Comparison of ENCODE assay signal across 14 cellular contexts in the genomic region with DNA sequence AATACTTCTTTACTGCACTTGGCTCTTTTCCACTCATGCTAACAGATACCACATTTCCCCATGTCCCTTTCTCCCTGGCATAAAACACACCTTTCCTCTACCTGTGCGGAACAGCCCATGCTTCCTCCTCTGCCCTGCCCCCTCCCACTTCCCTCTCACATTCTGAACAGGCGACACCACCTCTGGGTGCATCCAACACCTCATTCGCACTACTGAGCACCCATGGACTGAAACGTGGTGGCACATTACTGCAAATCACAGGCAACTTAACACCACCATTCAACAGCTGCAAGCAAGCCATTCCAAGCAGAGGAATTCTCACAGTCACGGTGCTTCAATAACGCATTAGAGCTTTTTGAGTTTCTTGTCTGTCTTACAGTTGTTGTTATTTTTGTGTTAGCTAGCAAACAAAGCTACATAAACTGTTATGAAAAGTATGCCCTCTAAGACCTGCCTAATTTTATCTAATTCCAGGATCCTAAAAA.
"Had no signal": no experiment of that assay in that cellular context is flagged by ENCODE, and none has a peak within 500 bp of the region (broad histone marks: within the 10 kb centered on the region; RNA-seq: fewer than 3 reads in every experiment).

No MANE protein-coding gene starts in this region.

- DNase-seq: activated CD4-positive, alpha-beta T cell treated with anti-CD3 and anti-CD28 coated beads, Interleukin-2, amount 50 U/mL, for 1 hour; activated naive CD4-positive, alpha-beta T cell treated with Interleukin-2 at 50 U/mL for 16 hours; anterior cingulate cortex; dermis blood vessel endothelial cell; erythroblast; mammary epithelial cell; mucosa of descending colon; naive thymus-derived CD8-positive, alpha-beta T cell; psoas muscle; stimulated activated CD4-positive, alpha-beta T cell treated with anti-CD3 and anti-CD28 coated beads, Interleukin-1b, Interleukin-23, amount 100 ng/mL, for 48 hours had no signal

- H3K4me3 Mint-ChIP-seq: activated T-helper 17 cell treated with anti-CD3 and anti-CD28 coated beads, Interleukin-2, amount 50 U/mL, for 72 hours; naive thymus-derived CD8-positive, alpha-beta T cell had no signal

- ATAC-seq: activated T-helper 17 cell treated with anti-CD3 and anti-CD28 coated beads, Interleukin-2, amount 50 U/mL, for 72 hours; left lobe of liver; mucosa of descending colon; naive thymus-derived CD8-positive, alpha-beta T cell; psoas muscle; sciatic nerve had no signal

- H3K4me3 ChIP-seq: mucosa of descending colon, psoas muscle, thoracic aorta had no signal

- H3K27ac Mint-ChIP-seq: activated T-helper 17 cell treated with anti-CD3 and anti-CD28 coated beads, Interleukin-2, amount 50 U/mL, for 72 hours; naive thymus-derived CD8-positive, alpha-beta T cell had no signal

- H3K9me3 ChIP-seq: thoracic aorta had no signal

- H3K27ac ChIP-seq: psoas muscle, thoracic aorta had no signal

- H3K36me3 ChIP-seq: thoracic aorta had no signal

- H3K4me1 Mint-ChIP-seq: activated T-helper 17 cell treated with anti-CD3 and anti-CD28 coated beads, Interleukin-2, amount 50 U/mL, for 72 hours; naive thymus-derived CD8-positive, alpha-beta T cell had no signal

- H3K4me1 ChIP-seq: psoas muscle had no signal

- H3K27me3 Mint-ChIP-seq: activated T-helper 17 cell treated with anti-CD3 and anti-CD28 coated beads, Interleukin-2, amount 50 U/mL, for 72 hours had no signal
